ENCODE assay signal across 1 cellular context in genomic region chr6:144919573-144919972, GRCh38.
TF ChIP-seq lines count a peak whose summit lies in the region.

No MANE protein-coding gene starts in this region.

TF ChIP-seq in HepG2, 621 proteins besides CTCF, POLR2A, EP300 and RAD21 (continued from another document):
- no peak for TF ChIP-seq ZNF574 (CRISPR knock-in tag; IDR thresholded peaks at IDR 0.05)
- TF ChIP-seq, protein P1, sequence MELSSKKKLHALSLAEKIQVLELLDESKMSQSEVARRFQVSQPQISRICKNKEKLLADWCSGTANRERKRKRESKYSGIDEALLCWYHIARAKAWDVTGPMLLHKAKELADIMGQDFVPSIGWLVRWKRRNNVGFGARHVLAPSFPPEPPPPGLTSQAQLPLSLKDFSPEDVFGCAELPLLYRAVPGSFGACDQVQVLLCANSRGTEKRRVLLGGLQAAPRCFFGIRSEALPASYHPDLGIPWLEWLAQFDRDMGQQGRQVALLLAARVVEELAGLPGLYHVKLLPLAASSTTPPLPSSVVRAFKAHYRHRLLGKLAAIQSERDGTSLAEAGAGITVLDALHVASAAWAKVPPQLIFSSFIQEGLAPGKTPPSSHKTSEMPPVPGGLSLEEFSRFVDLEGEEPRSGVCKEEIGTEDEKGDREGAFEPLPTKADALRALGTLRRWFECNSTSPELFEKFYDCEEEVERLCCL (CRISPR knock-in tag; IDR thresholded peaks at IDR 0.05; ENCODE audit: borderline replicate concordance): no peak
